In genomic region chr13:43880930-43881329, GRCh38 we compare ENCODE assay signal across 20 cellular contexts. TPM values are rescaled to one million over a fixed set of nuclear protein-coding genes. Genes with fewer than 3 reads are reported as not detected.
DNase-seq lines count a peak whose midpoint lies in the region; ATAC-seq, FAIRE-seq and TF ChIP-seq lines count a peak whose summit lies in the region.
"Had no signal": no experiment of that assay in that cellular context is flagged by ENCODE, and none has a peak within 500 bp of the region (broad histone marks: within the 10 kb centered on the region; RNA-seq: fewer than 3 reads in every experiment).

No MANE protein-coding gene starts in this region.

- peaks cover 16% of the 10 kb centered on the region for H3K4me1 Mint-ChIP-seq in activated T-helper 17 cell treated with anti-CD3 and anti-CD28 coated beads, Interleukin-2, amount 50 U/mL, for 72 hours
- peaks cover 13% of the 10 kb centered on the region for H3K4me1 Mint-ChIP-seq in stimulated activated effector memory CD8-positive, alpha-beta T cell treated with anti-CD3 and anti-CD28 coated beads, Interleukin-12 subunit alpha, Interleukin-12 subunit beta, amount 100 ng/mL, for 72 hours

- no peaks in the 10 kb centered on the region for H3K36me3 ChIP-seq in ovary
- H3K36me3 ChIP-seq: thyroid gland had no signal

- DNase-seq in NAMALWA (ENCODE audit: low spot score) (peak; percentile 4), frontal cortex (ENCODE audit: low spot score in 2 of 2) (peak in 1 of 2 donors; percentile 32), ovary (no peak), NOMO-1 (lab: John Stamatoyannopoulos, UW; ENCODE audit: unreplicated experiment in 2 of 2) (no peak)
- no peak for DNase-seq in stimulated activated effector memory CD8-positive, alpha-beta T cell treated with anti-CD3 and anti-CD28 coated beads, Interleukin-12 subunit alpha, Interleukin-12 subunit beta, amount 100 ng/mL, for 72 hours (ENCODE audit: low spot score in 2 of 2)
- DNase-seq: activated naive CD4-positive, alpha-beta T cell; body of pancreas; EL; foreskin keratinocyte; naive thymus-derived CD8-positive, alpha-beta T cell; NCI-H2081; NCI-H748 treated with DMSO at 0.1 percent for 48 hours; right cardiac atrium; Right ventricle myocardium superior; stimulated activated CD8-positive, alpha-beta memory T cell treated with anti-CD3 and anti-CD28 coated beads, Interleukin-4, amount 100 ng/mL, for 48 hours; thyroid gland had no signal

- no peaks in the 10 kb centered on the region for H3K27me3 Mint-ChIP-seq in activated T-helper 17 cell treated with anti-CD3 and anti-CD28 coated beads, Interleukin-2, amount 50 U/mL, for 72 hours
- H3K27me3 Mint-ChIP-seq: naive thymus-derived CD8-positive, alpha-beta T cell had no signal

- no peak overlapping the region for H3K4me3 ChIP-seq in ovary

- peaks cover 1% of the 10 kb centered on the region for H3K4me1 ChIP-seq in ovary (ENCODE audit: insufficient read depth)

- no peak overlapping the region for H3K27ac Mint-ChIP-seq in activated T-helper 17 cell treated with anti-CD3 and anti-CD28 coated beads, Interleukin-2, amount 50 U/mL, for 72 hours
- no peak overlapping the region for H3K27ac Mint-ChIP-seq in stimulated activated effector memory CD8-positive, alpha-beta T cell treated with anti-CD3 and anti-CD28 coated beads, Interleukin-12 subunit alpha, Interleukin-12 subunit beta, amount 100 ng/mL, for 72 hours

- peak overlapping the region; percentile 92 for H3K4me3 Mint-ChIP-seq in activated T-helper 17 cell treated with anti-CD3 and anti-CD28 coated beads, Interleukin-2, amount 50 U/mL, for 72 hours
- peak overlapping the region; percentile 86 for H3K4me3 Mint-ChIP-seq in stimulated activated effector memory CD8-positive, alpha-beta T cell treated with anti-CD3 and anti-CD28 coated beads, Interleukin-12 subunit alpha, Interleukin-12 subunit beta, amount 100 ng/mL, for 72 hours

- H3K9me3 Mint-ChIP-seq in activated T-helper 17 cell treated with anti-CD3 and anti-CD28 coated beads, Interleukin-2, amount 50 U/mL, for 72 hours = no peaks in the 10 kb centered on the region
- H3K9me3 Mint-ChIP-seq in stimulated activated effector memory CD8-positive, alpha-beta T cell treated with anti-CD3 and anti-CD28 coated beads, Interleukin-12 subunit alpha, Interleukin-12 subunit beta, amount 100 ng/mL, for 72 hours = no peaks in the 10 kb centered on the region
- H3K9me3 Mint-ChIP-seq: naive thymus-derived CD8-positive, alpha-beta T cell had no signal

- H3K9me3 ChIP-seq in ovary = no peaks in the 10 kb centered on the region
- H3K9me3 ChIP-seq: body of pancreas, thyroid gland had no signal

- FAIRE-seq in frontal cortex (lab: Jason Lieb, UNC) = peak; percentile 43
- FAIRE-seq: H54 had no signal

- no peak for ATAC-seq in activated T-helper 17 cell treated with anti-CD3 and anti-CD28 coated beads, Interleukin-2, amount 50 U/mL, for 72 hours (replicated peaks)
- ATAC-seq in stimulated activated effector memory CD8-positive, alpha-beta T cell treated with anti-CD3 and anti-CD28 coated beads, Interleukin-12 subunit alpha, Interleukin-12 subunit beta, amount 100 ng/mL, for 72 hours = no peak
- no peak for ATAC-seq in HG02852 (IDR thresholded peaks at IDR 0.05; ENCODE audit: unreplicated experiment)
- ATAC-seq: activated CD4-positive, CD25-positive, alpha-beta regulatory T cell treated with anti-CD3 and anti-CD28 coated beads, Interleukin-2, amount 50 U/mL, for 24 hours; body of pancreas; foreskin keratinocyte; naive thymus-derived CD8-positive, alpha-beta T cell had no signal

- no peak overlapping the region for H3K27ac ChIP-seq in ovary
- H3K27ac ChIP-seq: foreskin keratinocyte had no signal

- no peaks in the 10 kb centered on the region for H3K27me3 ChIP-seq in ovary
- H3K27me3 ChIP-seq: body of pancreas, foreskin keratinocyte, thyroid gland had no signal

- intact Hi-C loops in ovary (cut with DNase I) = no loop called here

- peaks cover 48% of the 10 kb centered on the region for H3K36me3 Mint-ChIP-seq in activated T-helper 17 cell treated with anti-CD3 and anti-CD28 coated beads, Interleukin-2, amount 50 U/mL, for 72 hours (ENCODE audit: low read depth)
- H3K36me3 Mint-ChIP-seq in stimulated activated effector memory CD8-positive, alpha-beta T cell treated with anti-CD3 and anti-CD28 coated beads, Interleukin-12 subunit alpha, Interleukin-12 subunit beta, amount 100 ng/mL, for 72 hours = peaks cover 14% of the 10 kb centered on the region

- no peak for TF ChIP-seq POLR2A in ovary (IDR thresholded peaks at IDR 0.05)

- TF ChIP-seq CTCF in ovary (IDR thresholded peaks at IDR 0.05) = no peak

- TF ChIP-seq EP300 in ovary (IDR thresholded peaks at IDR 0.05) = no peak

RNA-seq across cellular contexts. Expression of gene LACC1, which starts 1.2 kb away (rescaled TPM):
- 1 to 10 TPM; 6.5 to 8.2 TPM for total RNA-seq in activated T-helper 17 cell treated with anti-CD3 and anti-CD28 coated beads, Interleukin-2, amount 50 U/mL, for 72 hours
- total RNA-seq in frontal cortex (9.4 TPM), ovary (1 to 10 TPM; 2.0 to 6.8 (median 5.3) TPM)
- 1 to 10 TPM; 3.4 to 7.3 TPM for polyA plus RNA-seq in ovary

RNA-seq across cellular contexts. Expression of gene CCDC122, which starts 1.4 kb away (rescaled TPM):
- total RNA-seq in activated T-helper 17 cell treated with anti-CD3 and anti-CD28 coated beads, Interleukin-2, amount 50 U/mL, for 72 hours = 1 to 10 TPM in 1 of 2 donors, under 1 TPM in 1; 0.30 to 1.6 TPM
- total RNA-seq in frontal cortex (10.2 TPM), ovary (10 to 100 TPM in 3 of 7 donors, 1 to 10 TPM in 4; 4.2 to 15.2 (median 6.6) TPM)
- polyA plus RNA-seq in ovary = 1 to 10 TPM; 5.2 to 7.2 TPM
